In genomic region chr10:102285134-102285533, GRCh38 we compare ENCODE assay signal across 17 cellular contexts. TPM values are rescaled to one million over a fixed set of nuclear protein-coding genes. Genes with fewer than 3 reads are reported as not detected.
DNase-seq lines count a peak whose midpoint lies in the region; ATAC-seq and TF ChIP-seq lines count a peak whose summit lies in the region.
"Had no signal": no experiment of that assay in that cellular context is flagged by ENCODE, and none has a peak within 500 bp of the region (broad histone marks: within the 10 kb centered on the region; RNA-seq: fewer than 3 reads in every experiment).

No MANE protein-coding gene starts in this region.

- no peak overlapping the region for H3K27ac ChIP-seq in sigmoid colon
- H3K27ac ChIP-seq: BLaER1 had no signal

- TF ChIP-seq CTCF in sigmoid colon (IDR thresholded peaks at IDR 0.05) = no peak

- no peak overlapping the region for H3K4me3 ChIP-seq in sigmoid colon
- H3K4me3 ChIP-seq: BLaER1 had no signal

- H3K9me3 Mint-ChIP-seq in activated CD4-positive, alpha-beta T cell treated with anti-CD3 and anti-CD28 coated beads, Interleukin-2, amount 10 ng/mL, durations not matched to agents 24 days and 14 days = no peaks in the 10 kb centered on the region
- no peaks in the 10 kb centered on the region for H3K9me3 Mint-ChIP-seq in activated CD4-positive, alpha-beta T cell treated with anti-CD3 and anti-CD28 coated beads, Interleukin-2, amount 10 ng/mL, durations not matched to agents 7 days and 5 days
- H3K9me3 Mint-ChIP-seq in effector memory CD8-positive, alpha-beta T cell = no peaks in the 10 kb centered on the region
- no peaks in the 10 kb centered on the region for H3K9me3 Mint-ChIP-seq in stimulated activated effector memory CD8-positive, alpha-beta T cell treated with anti-CD3 and anti-CD28 coated beads, Interleukin-12 subunit alpha, Interleukin-12 subunit beta, amount 100 ng/mL, for 72 hours
- H3K9me3 Mint-ChIP-seq: CD8-positive, alpha-beta T cell had no signal

- no peak for TF ChIP-seq POLR2A in sigmoid colon (IDR thresholded peaks at IDR 0.05)

- peaks cover 62% of the 10 kb centered on the region for H3K4me1 Mint-ChIP-seq in activated CD4-positive, alpha-beta T cell treated with anti-CD3 and anti-CD28 coated beads, Interleukin-2, amount 10 ng/mL, durations not matched to agents 24 days and 14 days
- H3K4me1 Mint-ChIP-seq in activated CD4-positive, alpha-beta T cell treated with anti-CD3 and anti-CD28 coated beads, Interleukin-2, amount 10 ng/mL, durations not matched to agents 7 days and 5 days = peaks cover 62% of the 10 kb centered on the region
- H3K4me1 Mint-ChIP-seq in T-helper 17 cell = peaks cover 48% of the 10 kb centered on the region
- peaks cover 24 to 46% of the 10 kb centered on the region in 2 donors for H3K4me1 Mint-ChIP-seq in effector memory CD8-positive, alpha-beta T cell (ENCODE audit: low read depth in 2 of 2)
- H3K4me1 Mint-ChIP-seq in stimulated activated effector memory CD8-positive, alpha-beta T cell treated with anti-CD3 and anti-CD28 coated beads, Interleukin-12 subunit alpha, Interleukin-12 subunit beta, amount 100 ng/mL, for 72 hours = peaks cover 35% of the 10 kb centered on the region

- peaks cover 0 to 15% (median 11%) of the 10 kb centered on the region in 4 donors for H3K4me1 ChIP-seq in sigmoid colon

- no peaks in the 10 kb centered on the region for H3K36me3 ChIP-seq in sigmoid colon

- peak overlapping the region; percentile 62 for H3K27ac Mint-ChIP-seq in activated CD4-positive, alpha-beta T cell treated with anti-CD3 and anti-CD28 coated beads, Interleukin-2, amount 10 ng/mL, durations not matched to agents 24 days and 14 days
- no peak overlapping the region for H3K27ac Mint-ChIP-seq in activated CD4-positive, alpha-beta T cell treated with anti-CD3 and anti-CD28 coated beads, Interleukin-2, amount 10 ng/mL, durations not matched to agents 7 days and 5 days
- H3K27ac Mint-ChIP-seq in T-helper 17 cell = peak overlapping the region; percentile 79
- H3K27ac Mint-ChIP-seq in effector memory CD8-positive, alpha-beta T cell = peak overlapping the region; percentile 4 to 15
- peak overlapping the region; percentile 11 for H3K27ac Mint-ChIP-seq in stimulated activated effector memory CD8-positive, alpha-beta T cell treated with anti-CD3 and anti-CD28 coated beads, Interleukin-12 subunit alpha, Interleukin-12 subunit beta, amount 100 ng/mL, for 72 hours
- H3K27ac Mint-ChIP-seq: CD8-positive, alpha-beta T cell had no signal

- WGBS in sigmoid colon, 2 donors = 92 to 93% methylated on average over 2 of the region's 2 CpGs

- intact Hi-C loops in activated CD4-positive, alpha-beta T cell treated with anti-CD3 and anti-CD28 coated beads, Interleukin-2, amount 10 ng/mL, durations not matched to agents 24 days and 14 days (cut with micrococcal nuclease) = loop anchor here (1.0 kb wide), 1 partner anchor 38 kb away; no protein-coding TSS in a partner anchor
- intact Hi-C loops in sigmoid colon (cut with DNase I) = no loop called here

- H3K9me3 ChIP-seq in T-helper 17 cell (ENCODE audit: control insufficient read depth, low read length, poor library complexity, severe bottlenecking) (no peaks in the 10 kb centered on the region), sigmoid colon (no peaks in the 10 kb centered on the region)
- H3K9me3 ChIP-seq: BLaER1 had no signal

- CTCF ChIA-PET in activated CD4-positive, alpha-beta T cell treated with anti-CD3 and anti-CD28 coated beads, Interleukin-2, amount 10 ng/mL, durations not matched to agents 7 days and 5 days (lab: Charles Lee) = interaction anchor here (0.7 to 2.4 kb wide), 5 partner anchors 9 to 207 kb away, joined by 3 to 10 read pairs (median 4); no protein-coding TSS in a partner anchor

- TF ChIP-seq EP300 in sigmoid colon (IDR thresholded peaks at IDR 0.05) = no peak

- H3K27me3 Mint-ChIP-seq in activated CD4-positive, alpha-beta T cell treated with anti-CD3 and anti-CD28 coated beads, Interleukin-2, amount 10 ng/mL, durations not matched to agents 24 days and 14 days = no peaks in the 10 kb centered on the region
- no peaks in the 10 kb centered on the region for H3K27me3 Mint-ChIP-seq in activated CD4-positive, alpha-beta T cell treated with anti-CD3 and anti-CD28 coated beads, Interleukin-2, amount 10 ng/mL, durations not matched to agents 7 days and 5 days
- H3K27me3 Mint-ChIP-seq in T-helper 17 cell = no peaks in the 10 kb centered on the region
- no peaks in the 10 kb centered on the region for H3K27me3 Mint-ChIP-seq in effector memory CD8-positive, alpha-beta T cell

- peaks cover 24% of the 10 kb centered on the region for H3K36me3 Mint-ChIP-seq in activated CD4-positive, alpha-beta T cell treated with anti-CD3 and anti-CD28 coated beads, Interleukin-2, amount 10 ng/mL, durations not matched to agents 24 days and 14 days (ENCODE audit: low read depth)
- H3K36me3 Mint-ChIP-seq in activated CD4-positive, alpha-beta T cell treated with anti-CD3 and anti-CD28 coated beads, Interleukin-2, amount 10 ng/mL, durations not matched to agents 7 days and 5 days (ENCODE audit: low read depth) = peaks cover 27% of the 10 kb centered on the region
- H3K36me3 Mint-ChIP-seq in T-helper 17 cell (ENCODE audit: low read depth) = peaks cover 2% of the 10 kb centered on the region
- peaks cover 19% of the 10 kb centered on the region for H3K36me3 Mint-ChIP-seq in effector memory CD8-positive, alpha-beta T cell (ENCODE audit: insufficient read depth)
- H3K36me3 Mint-ChIP-seq in stimulated activated effector memory CD8-positive, alpha-beta T cell treated with anti-CD3 and anti-CD28 coated beads, Interleukin-12 subunit alpha, Interleukin-12 subunit beta, amount 100 ng/mL, for 72 hours = peaks cover 30% of the 10 kb centered on the region

- no peak for DNase-seq in activated CD4-positive, alpha-beta T cell treated with anti-CD3 and anti-CD28 coated beads, Interleukin-2, amount 10 ng/mL, durations not matched to agents 24 days and 14 days
- no peak for DNase-seq in activated CD4-positive, alpha-beta T cell treated with anti-CD3 and anti-CD28 coated beads, Interleukin-2, amount 10 ng/mL, durations not matched to agents 7 days and 5 days
- DNase-seq in T-helper 17 cell (no peak), DMS 273 (lab: John Stamatoyannopoulos, UW; ENCODE audit: unreplicated experiment) (no peak), sigmoid colon (no peak)
- no peak for DNase-seq in effector memory CD8-positive, alpha-beta T cell
- no peak for DNase-seq in stimulated activated effector memory CD8-positive, alpha-beta T cell treated with anti-CD3 and anti-CD28 coated beads, Interleukin-12 subunit alpha, Interleukin-12 subunit beta, amount 100 ng/mL, for 72 hours (ENCODE audit: low spot score in 2 of 2)
- DNase-seq: CD8-positive, alpha-beta T cell; DMS79 treated with DMSO at 0.1 percent for 48 hours; KG1; NCI-H1436 treated with DMSO at 0.1 percent for 48 hours; NCI-H2029 treated with DMSO at 0.1 percent for 48 hours; NCI-H748 treated with DMSO at 0.1 percent for 48 hours; OCI-M1 had no signal

- H3K4me3 Mint-ChIP-seq in activated CD4-positive, alpha-beta T cell treated with anti-CD3 and anti-CD28 coated beads, Interleukin-2, amount 10 ng/mL, durations not matched to agents 24 days and 14 days = peak overlapping the region; percentile 29
- no peak overlapping the region for H3K4me3 Mint-ChIP-seq in activated CD4-positive, alpha-beta T cell treated with anti-CD3 and anti-CD28 coated beads, Interleukin-2, amount 10 ng/mL, durations not matched to agents 7 days and 5 days
- H3K4me3 Mint-ChIP-seq in T-helper 17 cell = no peak overlapping the region
- H3K4me3 Mint-ChIP-seq in effector memory CD8-positive, alpha-beta T cell = no peak overlapping the region
- H3K4me3 Mint-ChIP-seq in stimulated activated effector memory CD8-positive, alpha-beta T cell treated with anti-CD3 and anti-CD28 coated beads, Interleukin-12 subunit alpha, Interleukin-12 subunit beta, amount 100 ng/mL, for 72 hours = no peak overlapping the region
- H3K4me3 Mint-ChIP-seq: CD8-positive, alpha-beta T cell had no signal

- H3K27me3 ChIP-seq in sigmoid colon = no peaks in the 10 kb centered on the region
- H3K27me3 ChIP-seq: BLaER1 had no signal

- POLR2A ChIA-PET in activated CD4-positive, alpha-beta T cell treated with anti-CD3 and anti-CD28 coated beads, Interleukin-2, amount 10 ng/mL, durations not matched to agents 7 days and 5 days (lab: Charles Lee) = no interaction called here

- no peak for ATAC-seq in T-helper 17 cell
- ATAC-seq in effector memory CD8-positive, alpha-beta T cell (replicated peaks) = no peak
- ATAC-seq in stimulated activated effector memory CD8-positive, alpha-beta T cell treated with anti-CD3 and anti-CD28 coated beads, Interleukin-12 subunit alpha, Interleukin-12 subunit beta, amount 100 ng/mL, for 72 hours = peak; percentile 65
- ATAC-seq: CD8-positive, alpha-beta T cell had no signal

RNA-seq across cellular contexts. Expression of gene GBF1, which starts 39.8 kb away (rescaled TPM):
- 45.2 and 47.7 TPM in 2 replicates for total RNA-seq in activated CD4-positive, alpha-beta T cell treated with anti-CD3 and anti-CD28 coated beads, Interleukin-2, amount 10 ng/mL, durations not matched to agents 24 days and 14 days
- total RNA-seq in activated CD4-positive, alpha-beta T cell treated with anti-CD3 and anti-CD28 coated beads, Interleukin-2, amount 10 ng/mL, durations not matched to agents 7 days and 5 days = 10 to 100 TPM; 42.4 to 44.6 TPM
- total RNA-seq in T-helper 17 cell = 10 to 100 TPM; 42.8 to 44.6 TPM
- 10 to 100 TPM; 18.1 to 38.2 (median 21.4) TPM for total RNA-seq in sigmoid colon
- 10 to 100 TPM in 2 of 3 donors, 1 to 10 TPM in 1; 8.4 to 28.7 (median 14.8) TPM for polyA plus RNA-seq in sigmoid colon

RNA-seq across cellular contexts. Expression of gene PITX3, which starts 43.8 kb away (rescaled TPM):
- total RNA-seq in activated CD4-positive, alpha-beta T cell treated with anti-CD3 and anti-CD28 coated beads, Interleukin-2, amount 10 ng/mL, durations not matched to agents 24 days and 14 days = 0.54 and 0.86 TPM in 2 replicates
- total RNA-seq in activated CD4-positive, alpha-beta T cell treated with anti-CD3 and anti-CD28 coated beads, Interleukin-2, amount 10 ng/mL, durations not matched to agents 7 days and 5 days = not detected
- not detected for total RNA-seq in T-helper 17 cell
- not detected for total RNA-seq in sigmoid colon
- polyA plus RNA-seq in sigmoid colon = not detected
- total RNA-seq: CD8-positive, alpha-beta T cell; RPMI7951 had no signal

RNA-seq across cellular contexts. Expression of gene ELOVL3, which starts 59.0 kb away (rescaled TPM):
- 0.14 TPM in 1 of 2 replicates, not detected in the other for total RNA-seq in activated CD4-positive, alpha-beta T cell treated with anti-CD3 and anti-CD28 coated beads, Interleukin-2, amount 10 ng/mL, durations not matched to agents 24 days and 14 days
- not detected for total RNA-seq in activated CD4-positive, alpha-beta T cell treated with anti-CD3 and anti-CD28 coated beads, Interleukin-2, amount 10 ng/mL, durations not matched to agents 7 days and 5 days
- total RNA-seq in T-helper 17 cell (not detected), sigmoid colon (under 1 TPM in 1 of 4 donors, not detected in 3; 0.71 TPM)
- under 1 TPM in 1 of 3 donors, not detected in 2; 0.45 TPM for polyA plus RNA-seq in sigmoid colon
- total RNA-seq: CD8-positive, alpha-beta T cell; H1 had no signal
